8 cellular contexts compared by ENCODE assay signal in the genomic region with DNA sequence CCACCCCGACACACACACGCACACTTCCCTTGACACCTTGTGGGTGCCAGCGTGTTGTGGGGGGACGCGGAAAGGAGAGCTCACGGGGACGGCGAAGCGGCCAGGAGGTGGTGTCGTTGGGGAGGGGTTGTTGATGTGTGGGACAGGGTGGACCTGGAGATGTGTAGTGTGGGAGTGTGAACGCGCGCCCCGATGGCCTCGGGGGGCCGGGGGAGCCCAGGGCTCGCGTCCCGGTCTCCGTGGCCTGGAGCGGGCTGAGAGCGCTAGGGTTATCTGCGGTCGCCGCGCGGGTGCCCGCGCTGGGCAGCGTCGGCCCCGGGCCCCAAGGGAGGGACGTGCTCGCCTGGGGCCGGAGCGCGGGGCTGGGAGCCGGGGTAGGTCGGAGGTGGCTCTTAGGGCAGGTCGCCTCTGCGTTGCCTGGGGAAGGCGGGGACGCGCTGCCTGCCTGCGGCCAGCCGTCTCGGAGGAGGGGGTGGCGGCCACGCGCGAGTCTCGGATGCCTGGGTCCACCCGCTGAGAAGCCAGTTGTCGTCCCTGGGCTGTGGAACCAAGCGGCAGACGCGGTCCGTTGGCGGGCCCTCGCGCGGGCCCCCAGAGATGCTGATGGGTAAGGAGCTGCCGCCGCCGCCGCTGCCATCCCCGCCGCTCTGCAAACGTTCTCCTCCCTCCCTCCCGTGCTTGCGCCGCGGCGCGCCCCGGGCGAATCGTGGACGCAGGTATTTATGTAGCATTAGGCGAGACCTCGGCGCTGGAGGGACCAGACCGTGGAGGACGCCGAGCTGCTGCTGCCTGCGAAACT. TPM values are rescaled to one million over a fixed set of nuclear protein-coding genes. Genes with fewer than 3 reads are reported as not detected.
DNase-seq lines count a peak whose midpoint lies in the region; ATAC-seq and TF ChIP-seq lines count a peak whose summit lies in the region.

No MANE protein-coding gene starts in this region.

- no peaks in the 10 kb centered on the region for H3K9me3 ChIP-seq in CD4-positive, alpha-beta memory T cell (ENCODE audit: control insufficient read depth in 1 of 2, low read length in 2 of 2)
- H3K9me3 ChIP-seq in neuron (ENCODE audit: low read length), result no peaks in the 10 kb centered on the region

- peaks cover 16% of the 10 kb centered on the region for H3K27me3 ChIP-seq in CD4-positive, alpha-beta memory T cell (ENCODE audit: insufficient read depth, low read length)
- H3K27me3 ChIP-seq in neuron (ENCODE audit: insufficient read depth, low read length), result peaks cover 26% of the 10 kb centered on the region

- no peaks in the 10 kb centered on the region for H3K36me3 Mint-ChIP-seq in CD4-positive, alpha-beta memory T cell
- H3K36me3 Mint-ChIP-seq in activated CD4-positive, alpha-beta memory T cell treated with anti-CD3 and anti-CD28 coated beads for 36 hours, result no peaks in the 10 kb centered on the region

- peaks cover 15% of the 10 kb centered on the region for H3K4me1 ChIP-seq in CD4-positive, alpha-beta memory T cell (ENCODE audit: insufficient read depth, low read length)
- peaks cover 16% of the 10 kb centered on the region for H3K4me1 ChIP-seq in neuron (ENCODE audit: insufficient read depth, low read length)

- no peaks in the 10 kb centered on the region for H3K36me3 ChIP-seq in CD4-positive, alpha-beta memory T cell (ENCODE audit: insufficient read depth, low read length)
- H3K36me3 ChIP-seq in neuron (ENCODE audit: insufficient read depth, low read length), result no peaks in the 10 kb centered on the region

- H3K27me3 Mint-ChIP-seq in CD4-positive, alpha-beta memory T cell, result peaks cover 34 to 52% of the 10 kb centered on the region in 2 donors
- peaks cover 62% of the 10 kb centered on the region for H3K27me3 Mint-ChIP-seq in activated CD4-positive, alpha-beta memory T cell treated with anti-CD3 and anti-CD28 coated beads for 36 hours

- H3K9me3 Mint-ChIP-seq in CD4-positive, alpha-beta memory T cell, result peaks cover 0 to 5% (median 0%) of the 10 kb centered on the region in 8 donors
- H3K9me3 Mint-ChIP-seq in activated CD4-positive, alpha-beta memory T cell treated with anti-CD3 and anti-CD28 coated beads for 36 hours, result no peaks in the 10 kb centered on the region

- peak overlapping the region; percentile 69 for H2AFZ ChIP-seq in neuron (ENCODE audit: low read depth, low read length)

- TF ChIP-seq CTCF in fibroblast of villous mesenchyme (IDR thresholded peaks at IDR 0.05; ENCODE audit: insufficient read depth, low read depth, low read length), result no peak

- CTCF ChIA-PET in CD4-positive, alpha-beta memory T cell (lab: Charles Lee; ENCODE audit: partially characterized antibody), result no interaction called here
- CTCF ChIA-PET in activated CD4-positive, alpha-beta memory T cell treated with anti-CD3 and anti-CD28 coated beads for 36 hours (lab: Charles Lee), result no interaction called here

- no peak overlapping the region for H3K4me3 ChIP-seq in CD4-positive, alpha-beta memory T cell (ENCODE audit: low read length in 2 of 2)
- H3K4me3 ChIP-seq in fibroblast of villous mesenchyme (ENCODE audit: low read depth, low read length), result peak overlapping the region; percentile 59
- H3K4me3 ChIP-seq in neuron (ENCODE audit: low read length), result peak overlapping the region; percentile 56

- ATAC-seq in HG02885 (IDR thresholded peaks at IDR 0.05; ENCODE audit: poor library complexity, unreplicated experiment) (peak; percentile 22), HG03354 (IDR thresholded peaks at IDR 0.05; ENCODE audit: poor library complexity, severe bottlenecking, unreplicated experiment) (no peak)

- H3K4me1 Mint-ChIP-seq in CD4-positive, alpha-beta memory T cell, result peaks cover 5 to 24% (median 15%) of the 10 kb centered on the region in 4 donors
- H3K4me1 Mint-ChIP-seq in activated CD4-positive, alpha-beta memory T cell treated with anti-CD3 and anti-CD28 coated beads for 36 hours (ENCODE audit: low read depth), result peaks cover 15% of the 10 kb centered on the region

- POLR2A ChIA-PET in CD4-positive, alpha-beta memory T cell (lab: Charles Lee; ENCODE audit: partially characterized antibody), result no interaction called here
- POLR2A ChIA-PET in activated CD4-positive, alpha-beta memory T cell treated with anti-CD3 and anti-CD28 coated beads for 36 hours (lab: Charles Lee), result no interaction called here

- no peak overlapping the region for H3K27ac ChIP-seq in CD4-positive, alpha-beta memory T cell (ENCODE audit: low read depth, low read length)

- intact Hi-C loops in CD4-positive, alpha-beta memory T cell (cut with micrococcal nuclease), result no loop called here
- intact Hi-C loops in activated CD4-positive, alpha-beta memory T cell treated with anti-CD3 and anti-CD28 coated beads for 36 hours (cut with micrococcal nuclease), result loop anchor here (10.0 kb wide), 1 partner anchor 178 kb away; no protein-coding TSS in a partner anchor
- intact Hi-C loops in posterior vena cava (cut with DNase I), result no loop called here

- DNase-seq in CD4-positive, alpha-beta memory T cell, result peak in 1 of 5 donors; percentile 20
- DNase-seq in activated CD4-positive, alpha-beta memory T cell treated with anti-CD3 and anti-CD28 coated beads for 36 hours, result peak; percentile 16
- DNase-seq in fibroblast of villous mesenchyme (ENCODE audit: low read depth), result no peak
- DNase-seq in posterior vena cava (ENCODE audit: low spot score), result no peak
- DNase-seq in NCI-H510A treated with DMSO at 0.1 percent for 48 hours (lab: John Stamatoyannopoulos, UW), result no peak

- H3K4me3 Mint-ChIP-seq in CD4-positive, alpha-beta memory T cell, result peak overlapping the region; percentile 74 to 93 (median 84)
- peak overlapping the region; percentile 66 for H3K4me3 Mint-ChIP-seq in activated CD4-positive, alpha-beta memory T cell treated with anti-CD3 and anti-CD28 coated beads for 36 hours

- H3K27ac Mint-ChIP-seq in CD4-positive, alpha-beta memory T cell, result peak overlapping the region in 1 of 7 donors; percentile 26
- H3K27ac Mint-ChIP-seq in activated CD4-positive, alpha-beta memory T cell treated with anti-CD3 and anti-CD28 coated beads for 36 hours, result no peak overlapping the region

RNA-seq across cellular contexts. Expression of a gene that starts 1.6 kb away (rescaled TPM):
- 1 to 10 TPM; 1.9 to 2.4 TPM for total RNA-seq in CD4-positive, alpha-beta memory T cell
- under 1 TPM in 1 of 2 donors, not detected in 1; 0.24 TPM for polyA plus RNA-seq in CD4-positive, alpha-beta memory T cell
- under 1 TPM; 0.88 to 0.99 TPM for total RNA-seq in activated CD4-positive, alpha-beta memory T cell treated with anti-CD3 and anti-CD28 coated beads for 36 hours
- total RNA-seq in fibroblast of villous mesenchyme (10.6 and 14.7 TPM in 2 replicates), posterior vena cava (10 to 100 TPM in 1 of 2 donors, 1 to 10 TPM in 1; 9.9 to 10.6 TPM)

Comparison
In these comparisons a context has a peak if more than half of its experiments do, and no peak if none do; other contexts are left out.
1. H3K4me3 ChIP-seq: peak in fibroblast of villous mesenchyme (single experiment) and neuron (single experiment); none in CD4-positive, alpha-beta memory T cell (0 of 2).